ENCODE assay signal across 16 cellular contexts in genomic region chr3:37526511-37526910, GRCh38.
DNase-seq lines count a peak whose midpoint lies in the region; ATAC-seq and TF ChIP-seq lines count a peak whose summit lies in the region.
"Had no signal": no experiment of that assay in that cellular context is flagged by ENCODE, and none has a peak within 500 bp of the region (broad histone marks: within the 10 kb centered on the region; RNA-seq: fewer than 3 reads in every experiment).

No MANE protein-coding gene starts in this region.

- TF ChIP-seq CTCF in RWPE1 (conservative IDR thresholded peaks at IDR 0.05; ENCODE audit: low read depth) (no peak), gastroesophageal sphincter (IDR thresholded peaks at IDR 0.05) (no peak), psoas muscle (IDR thresholded peaks at IDR 0.05) (no peak)

- H3K27ac ChIP-seq in RWPE1 (peak overlapping the region; percentile 54), gastroesophageal sphincter (peak overlapping the region; percentile 12 to 80 (median 73)), psoas muscle (peak overlapping the region; percentile 80)
- H3K27ac ChIP-seq: cardiac muscle cell had no signal

- H3K4me3 ChIP-seq in gastroesophageal sphincter (no peak overlapping the region), psoas muscle (no peak overlapping the region)
- H3K4me3 ChIP-seq: cardiac muscle cell had no signal

- CTCF ChIA-PET in RWPE1 (lab: Yijun Ruan, JAX) = interaction anchor here (0.6 kb wide), 1 partner anchor 726 kb away, joined by 5 read pairs; no protein-coding TSS in a partner anchor

- intact Hi-C loops in psoas muscle (cut with DNase I) = loop anchor here in 1 of 2 donors (5.0 kb wide), 1 partner anchor 69 kb away; no protein-coding TSS in a partner anchor

- TF ChIP-seq POLR2A in gastroesophageal sphincter (IDR thresholded peaks at IDR 0.05) = no peak

- H3K9me3 ChIP-seq in gastroesophageal sphincter = no peaks in the 10 kb centered on the region
- H3K9me3 ChIP-seq in psoas muscle = no peaks in the 10 kb centered on the region

- DNase-seq in AG08395 (ENCODE audit: low spot score) = peak; percentile 30
- DNase-seq in RWPE1 (ENCODE audit: low spot score) = no peak
- peak; percentile 82 to 91 for DNase-seq in psoas muscle
- no peak for DNase-seq in islet precursor cell
- DNase-seq in stimulated activated naive CD4-positive, alpha-beta T cell (lab: John Stamatoyannopoulos, UW) = no peak
- no peak for DNase-seq in MV-4-11 (lab: John Stamatoyannopoulos, UW)
- no peak for DNase-seq in NCI-H1092 (lab: John Stamatoyannopoulos, UW)
- DNase-seq: activated CD4-positive, alpha-beta T cell treated with anti-CD3 and anti-CD28 coated beads for 36 hours; erythroblast; kidney glomerular epithelial cell; NCI-H146; stimulated activated CD4-positive, alpha-beta T cell treated with anti-CD3 and anti-CD28 coated beads, Interleukin-2, amount 100 ng/mL, for 48 hours; stimulated activated naive CD8-positive, alpha-beta T cell treated with anti-CD3 and anti-CD28 coated beads, Interleukin-15, amount 100 ng/mL, for 72 hours; SW 1271 had no signal

- no peak for TF ChIP-seq EP300 in gastroesophageal sphincter (IDR thresholded peaks at IDR 0.05)

- 10% methylated on average over 4 of the region's 8 CpGs; no CpG with 5 or more reads in 1 of the 2 donors for WGBS in gastroesophageal sphincter (ENCODE audit: low coverage in 1 of 2), 2 donors
- 18 to 27% (median 21%) methylated on average over 8 of the region's 8 CpGs for WGBS in psoas muscle, 3 donors

- H3K36me3 ChIP-seq in gastroesophageal sphincter (peaks cover 0 to 27% of the 10 kb centered on the region in 2 donors), psoas muscle (ENCODE audit: insufficient read depth in 1 of 2, low read depth in 1 of 2) (no peaks in the 10 kb centered on the region)
- H3K36me3 ChIP-seq: cardiac muscle cell had no signal

- H3K4me1 ChIP-seq in gastroesophageal sphincter (peaks cover 5 to 44% (median 14%) of the 10 kb centered on the region in 3 donors), psoas muscle (peaks cover 21% of the 10 kb centered on the region)

- ATAC-seq in gastroesophageal sphincter (peak; percentile 92), psoas muscle (peak; percentile 97 to 99 (median 99))
- ATAC-seq: activated CD4-positive, alpha-beta T cell treated with anti-CD3 and anti-CD28 coated beads for 36 hours; stimulated activated naive CD8-positive, alpha-beta T cell treated with anti-CD3 and anti-CD28 coated beads, Interleukin-15, amount 100 ng/mL, for 72 hours had no signal

- POLR2A ChIA-PET in RWPE1 (lab: Yijun Ruan, JAX; ENCODE audit: low non-redundant PET) = no interaction called here

- H3K27me3 ChIP-seq in gastroesophageal sphincter (no peaks in the 10 kb centered on the region), psoas muscle (ENCODE audit: insufficient read depth in 3 of 3, low read length in 2 of 3) (no peaks in the 10 kb centered on the region)

Comparison
In these comparisons a context has a peak if more than half of its experiments do, and no peak if none do; other contexts are left out.
1. DNase-seq: peak in AG08395 (single experiment) and psoas muscle (2 of 2); none in RWPE1 (single experiment), islet precursor cell (single experiment), stimulated activated naive CD4-positive, alpha-beta T cell (0 of 6), MV-4-11 (single experiment) and NCI-H1092 (single experiment).
2. Peak in every context shown above with its lines, with median percentiles within 50 percentile points of each other: H3K27ac ChIP-seq.